Comparison of ENCODE assay signal across 9 cellular contexts in the genomic region with DNA sequence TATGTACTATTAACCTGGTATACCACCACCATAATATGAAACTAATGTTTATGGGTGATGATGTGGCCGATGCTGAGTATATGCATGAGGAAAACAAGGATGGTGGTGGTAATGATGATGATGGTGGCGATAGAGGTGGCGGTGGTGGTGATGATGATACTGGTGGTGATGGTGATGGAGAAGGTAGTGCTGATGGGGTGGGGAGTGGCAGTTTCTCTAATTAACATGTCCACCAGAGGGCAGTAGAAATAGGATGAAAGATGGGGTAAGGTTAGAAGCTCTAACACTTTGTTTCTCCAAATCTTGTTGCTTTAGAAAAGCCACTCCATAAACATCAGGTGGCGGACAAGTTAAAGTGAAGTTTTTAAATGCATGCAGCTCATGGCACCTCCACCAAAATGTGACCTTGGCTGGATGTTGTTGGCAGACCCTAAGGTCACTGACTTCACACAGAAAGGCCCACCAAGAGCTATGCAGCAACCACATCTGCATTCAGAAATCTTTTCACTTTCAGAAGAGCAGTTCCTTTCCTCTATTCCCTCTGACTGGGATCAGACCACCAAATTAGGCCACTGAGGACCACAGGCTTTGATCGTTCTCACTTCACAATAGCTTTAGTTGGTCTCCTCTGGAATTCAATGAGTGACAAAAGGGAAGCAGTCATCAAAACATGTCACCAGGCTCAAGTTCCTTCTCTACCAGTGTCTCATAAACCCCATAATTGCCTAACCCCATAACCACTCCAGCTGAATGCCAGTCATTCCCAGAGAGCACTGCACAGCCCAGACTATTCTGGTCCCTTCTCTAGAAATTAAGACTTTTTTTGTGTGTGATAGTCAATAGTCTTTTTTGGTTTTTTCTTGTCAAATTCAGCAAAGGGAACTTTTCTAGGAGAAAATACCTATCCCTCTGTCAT. TPM values are rescaled to one million over a fixed set of nuclear protein-coding genes. Genes with fewer than 3 reads are reported as not detected.
A peak's percentile ranks its signal among the peaks of the same experiment; 100 is the strongest.
DNase-seq lines count a peak whose midpoint lies in the region; ATAC-seq and TF ChIP-seq lines count a peak whose summit lies in the region.
"Had no signal": no experiment of that assay in that cellular context is flagged by ENCODE, and none has a peak within 500 bp of the region (broad histone marks: within the 10 kb centered on the region; RNA-seq: fewer than 3 reads in every experiment).

No MANE protein-coding gene starts in this region.

- H3K4me1 ChIP-seq in GM23338 (ENCODE audit: insufficient read depth) (peaks cover 23% of the 10 kb centered on the region), mammary epithelial cell (ENCODE audit: insufficient read depth, low read length) (no peaks in the 10 kb centered on the region)
- peaks cover 0 to 12% of the 10 kb centered on the region in 2 donors for H3K4me1 ChIP-seq in naive thymus-derived CD4-positive, alpha-beta T cell (ENCODE audit: control insufficient read depth in 2 of 2, insufficient read depth in 2 of 2, low read length in 2 of 2)

- no peaks in the 10 kb centered on the region for H3K9me3 ChIP-seq in mammary epithelial cell (replicated peaks; ENCODE audit: insufficient read depth, low read length)
- H3K9me3 ChIP-seq in naive thymus-derived CD4-positive, alpha-beta T cell (ENCODE audit: control insufficient read depth in 2 of 3, low read length in 3 of 3): no peaks in the 10 kb centered on the region

- WGBS in mammary epithelial cell (ENCODE audit: low coverage, missing lambda C conversion rate): 57% methylated on average over 4 of the region's 5 CpGs

- no peaks in the 10 kb centered on the region for H3K9me3 Mint-ChIP-seq in GM23338
- peaks cover 0 to 5% (median 0%) of the 10 kb centered on the region in 11 donors for H3K9me3 Mint-ChIP-seq in naive thymus-derived CD4-positive, alpha-beta T cell
- H3K9me3 Mint-ChIP-seq: activated naive CD4-positive, alpha-beta T cell treated with anti-CD3 and anti-CD28 coated beads, Interleukin-2, amount 50 U/mL, for 24 hours had no signal

- TF ChIP-seq CTCF in GM23338 (conservative IDR thresholded peaks at IDR 0.05; ENCODE audit: low read depth in 2 of 2) (peak; percentile 67 to 73), mammary epithelial cell (conservative IDR thresholded peaks at IDR 0.05 in 1 of 2, IDR thresholded peaks at IDR 0.05 in 1 of 2; ENCODE audit: extremely low read depth in 1 of 2, insufficient read depth in 1 of 2, low read depth in 1 of 2, low read length in 2 of 2) (peak; percentile 41 to 58)

- H3F3A ChIP-seq in GM23338 (replicated peaks; ENCODE audit: low read depth): no peaks in the 10 kb centered on the region; the same call in 1 of the 2 replicates

- H3K4me3 ChIP-seq in GM23338 (no peak overlapping the region), mammary epithelial cell (replicated peaks in 1 of 3; ENCODE audit: insufficient read depth in 1 of 3, low read depth in 2 of 3, low read length in 3 of 3) (no peak overlapping the region)
- no peak overlapping the region for H3K4me3 ChIP-seq in naive thymus-derived CD4-positive, alpha-beta T cell (ENCODE audit: low read length)

- dilution Hi-C loops in mammary epithelial cell (cut with HindIII; ENCODE audit: low sequenced_read_pairs): no loop called here

- intact Hi-C loops in mammary epithelial cell (cut with micrococcal nuclease): loop anchor here (1.0 kb wide), 3 partner anchors 21 to 113 kb away; no protein-coding TSS in a partner anchor
- intact Hi-C loops in naive thymus-derived CD4-positive, alpha-beta T cell (cut with micrococcal nuclease): no loop called here

- in situ Hi-C loops in mammary epithelial cell (cut with MboI; ENCODE audit: low sequenced_read_pairs in 2 of 2): no loop called here

- DNase-seq in SIG-M5 treated with dmso at 0.1 percent for 504 hours (lab: John Stamatoyannopoulos, UW; ENCODE audit: unreplicated experiment) (peak; percentile 88), SIG-M5 (lab: John Stamatoyannopoulos, UW) (no peak), GM23338 (ENCODE audit: low spot score) (peak; percentile 80), NCI-H1694 (lab: John Stamatoyannopoulos, UW) (peak; percentile 64), mammary epithelial cell (peak; percentile 35)
- peak in 1 of 9 donors; percentile 27 for DNase-seq in naive thymus-derived CD4-positive, alpha-beta T cell
- DNase-seq in activated effector memory CD4-positive, alpha-beta T cell treated with Interleukin-2 at 50 U/mL for 16 hours: no peak

- ATAC-seq in GM23338 (peak; percentile 54), GM18873 (IDR thresholded peaks at IDR 0.05; ENCODE audit: low FRiP score, unreplicated experiment) (no peak)
- ATAC-seq in naive thymus-derived CD4-positive, alpha-beta T cell: peak; percentile 72

- POLR2A ChIA-PET in naive thymus-derived CD4-positive, alpha-beta T cell (lab: Charles Lee): interaction anchor here (1.3 kb wide), 1 partner anchor 13 kb away, joined by 3 read pairs; no protein-coding TSS in a partner anchor

- no peak overlapping the region for H3K27ac Mint-ChIP-seq in GM23338
- no peak overlapping the region for H3K27ac Mint-ChIP-seq in naive thymus-derived CD4-positive, alpha-beta T cell
- H3K27ac Mint-ChIP-seq: activated naive CD4-positive, alpha-beta T cell treated with anti-CD3 and anti-CD28 coated beads, Interleukin-2, amount 50 U/mL, for 24 hours had no signal

- H3K27me3 ChIP-seq in GM23338 (ENCODE audit: insufficient read depth): peaks cover 32% of the 10 kb centered on the region
- no peaks in the 10 kb centered on the region for H3K27me3 ChIP-seq in mammary epithelial cell (ENCODE audit: insufficient read depth, low read length)
- H3K27me3 ChIP-seq in naive thymus-derived CD4-positive, alpha-beta T cell (ENCODE audit: control insufficient read depth in 2 of 2, insufficient read depth in 2 of 2, low read length in 2 of 2): peaks cover 6 to 15% of the 10 kb centered on the region in 2 donors

- H3K27me3 Mint-ChIP-seq in GM23338 (ENCODE audit: insufficient read depth, low read depth, poor library complexity): peaks cover 7% of the 10 kb centered on the region
- peaks cover 60 to 88% (median 70%) of the 10 kb centered on the region in 5 donors for H3K27me3 Mint-ChIP-seq in naive thymus-derived CD4-positive, alpha-beta T cell

- no peaks in the 10 kb centered on the region for H3K79me2 ChIP-seq in GM23338 (replicated peaks; ENCODE audit: insufficient read depth)
- H3K79me2 ChIP-seq in mammary epithelial cell (ENCODE audit: insufficient read depth, low read length): no peaks in the 10 kb centered on the region

- H3K27ac ChIP-seq in GM23338 (ENCODE audit: low read depth): no peak overlapping the region
- no peak overlapping the region for H3K27ac ChIP-seq in mammary epithelial cell (ENCODE audit: insufficient read depth, low read depth, low read length)
- no peak overlapping the region for H3K27ac ChIP-seq in naive thymus-derived CD4-positive, alpha-beta T cell (ENCODE audit: low read depth, low read length)

- no peak overlapping the region for H3K4me3 Mint-ChIP-seq in GM23338
- H3K4me3 Mint-ChIP-seq in naive thymus-derived CD4-positive, alpha-beta T cell: no peak overlapping the region
- H3K4me3 Mint-ChIP-seq: activated naive CD4-positive, alpha-beta T cell treated with anti-CD3 and anti-CD28 coated beads, Interleukin-2, amount 50 U/mL, for 24 hours had no signal

- H2AFZ ChIP-seq in GM23338 (no peak overlapping the region), mammary epithelial cell (ENCODE audit: low read depth, low read length) (no peak overlapping the region)

- no peaks in the 10 kb centered on the region for H3K36me3 Mint-ChIP-seq in GM23338 (ENCODE audit: low read depth)
- no peaks in the 10 kb centered on the region for H3K36me3 Mint-ChIP-seq in naive thymus-derived CD4-positive, alpha-beta T cell
- H3K36me3 Mint-ChIP-seq: activated naive CD4-positive, alpha-beta T cell treated with anti-CD3 and anti-CD28 coated beads, Interleukin-2, amount 50 U/mL, for 24 hours had no signal

- H4K20me1 ChIP-seq in GM23338 (replicated peaks; ENCODE audit: insufficient read depth): no peaks in the 10 kb centered on the region
- no peaks in the 10 kb centered on the region for H4K20me1 ChIP-seq in mammary epithelial cell (ENCODE audit: insufficient read depth, low read length)

- H3K9ac ChIP-seq in mammary epithelial cell (ENCODE audit: insufficient read depth, low read length): no peak overlapping the region

- H3K4me2 ChIP-seq in GM23338 (no peak overlapping the region), mammary epithelial cell (ENCODE audit: insufficient read depth, low read depth, low read length) (no peak overlapping the region)

- CTCF ChIA-PET in mammary epithelial cell (lab: Charles Lee; ENCODE audit: low non-redundant PET): interaction anchor here (0.6 to 0.9 kb wide), 8 partner anchors 9 to 377 kb away, joined by 3 to 4 read pairs (median 4); no protein-coding TSS in a partner anchor
- CTCF ChIA-PET in naive thymus-derived CD4-positive, alpha-beta T cell (lab: Charles Lee): no interaction called here

- H3K36me3 ChIP-seq in GM23338 (ENCODE audit: insufficient read depth): no peaks in the 10 kb centered on the region
- H3K36me3 ChIP-seq in mammary epithelial cell (ENCODE audit: insufficient read depth, low read length): no peaks in the 10 kb centered on the region
- H3K36me3 ChIP-seq in naive thymus-derived CD4-positive, alpha-beta T cell (ENCODE audit: control insufficient read depth in 2 of 3, insufficient read depth in 3 of 3, low read length in 3 of 3): no peaks in the 10 kb centered on the region

- peaks cover 18% of the 10 kb centered on the region for H3K4me1 Mint-ChIP-seq in GM23338
- peaks cover 10 to 19% (median 16%) of the 10 kb centered on the region in 7 donors for H3K4me1 Mint-ChIP-seq in naive thymus-derived CD4-positive, alpha-beta T cell

- H3K9me2 ChIP-seq in GM23338 (ENCODE audit: insufficient read depth): no peaks in the 10 kb centered on the region

- no TSS peak for BruUV-seq in mammary epithelial cell (replicated peaks; lab: Mats Ljungman, UMichigan)

RNA-seq across cellular contexts. Expression of a gene that starts 7.5 kb away (rescaled TPM):
- 49.2 and 57.5 TPM in 2 replicates for total RNA-seq in GM23338 (2014; rRNA removed; shearing (Covaris generic))
- polyA plus RNA-seq in GM23338 (2016; fragmentation: Nextera tagmentation; extraction: Ambion mirVana): 72.5 and 77.6 TPM in 2 replicates
- 10 to 100 TPM in 1 of 2 donors, 1 to 10 TPM in 1; 8.5 to 12.7 TPM for total RNA-seq in mammary epithelial cell
- polyA plus RNA-seq in mammary epithelial cell: 2.7 TPM
- polyA minus RNA-seq in mammary epithelial cell: 10.6 TPM
- total RNA-seq in naive thymus-derived CD4-positive, alpha-beta T cell: 10 to 100 TPM in 1 of 5 experiments, 1 to 10 TPM in 3, not detected in 1; 1.6 to 26.2 (median 4.4) TPM
- 1 to 10 TPM; 1.5 to 2.8 TPM for polyA plus RNA-seq in naive thymus-derived CD4-positive, alpha-beta T cell

Comparison
In these comparisons a context has a peak if more than half of its experiments do, and no peak if none do; other contexts are left out.
1. DNase-seq: peak in SIG-M5 treated with dmso at 0.1 percent for 504 hours (single experiment), GM23338 (single experiment), NCI-H1694 (single experiment) and mammary epithelial cell (single experiment); none in SIG-M5 (single experiment) and activated effector memory CD4-positive, alpha-beta T cell treated with Interleukin-2 at 50 U/mL for 16 hours (single experiment).